1 cellular context compared by ENCODE assay signal in the genomic region with DNA sequence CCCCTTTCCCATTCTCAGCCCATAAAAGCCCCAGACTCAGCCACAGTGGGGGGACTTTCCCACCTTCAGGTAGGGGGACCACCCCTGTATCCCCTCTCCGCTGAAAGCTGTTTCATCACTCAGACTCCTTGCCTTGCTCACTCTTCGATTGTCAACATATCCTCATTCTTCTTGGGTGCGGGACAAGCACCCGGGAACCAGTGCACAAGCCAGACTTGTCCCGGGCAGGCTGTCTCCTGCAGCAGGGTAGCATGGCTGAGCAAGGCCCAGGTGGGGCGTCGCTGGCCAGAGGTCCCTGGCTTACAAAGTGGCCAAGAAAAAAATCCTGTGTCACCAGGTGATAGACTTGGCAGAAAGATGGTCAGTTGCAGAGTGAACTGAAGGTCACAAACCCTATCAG.
TF ChIP-seq lines count a peak whose summit lies in the region.

No MANE protein-coding gene starts in this region.

TF ChIP-seq in H1, 55 proteins besides CTCF, POLR2A, EP300 and RAD21 (continued from another document):
- TF ChIP-seq, protein P1, sequence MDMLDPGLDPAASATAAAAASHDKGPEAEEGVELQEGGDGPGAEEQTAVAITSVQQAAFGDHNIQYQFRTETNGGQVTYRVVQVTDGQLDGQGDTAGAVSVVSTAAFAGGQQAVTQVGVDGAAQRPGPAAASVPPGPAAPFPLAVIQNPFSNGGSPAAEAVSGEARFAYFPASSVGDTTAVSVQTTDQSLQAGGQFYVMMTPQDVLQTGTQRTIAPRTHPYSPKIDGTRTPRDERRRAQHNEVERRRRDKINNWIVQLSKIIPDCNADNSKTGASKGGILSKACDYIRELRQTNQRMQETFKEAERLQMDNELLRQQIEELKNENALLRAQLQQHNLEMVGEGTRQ (IDR thresholded peaks at IDR 0.05; ENCODE audit: low read length) = no peak
- TF ChIP-seq RBBP5 (IDR thresholded peaks at IDR 0.05; ENCODE audit: borderline replicate concordance, low read depth, low read length) (no peak), GABPA (IDR thresholded peaks at IDR 0.05; ENCODE audit: borderline replicate concordance, insufficient read depth, low read length) (no peak), ASH2L (IDR thresholded peaks at IDR 0.05; ENCODE audit: low read length) (no peak), NANOG (IDR thresholded peaks at IDR 0.05; ENCODE audit: insufficient read depth, low read depth, low read length, poor library complexity, severe bottlenecking) (no peak), YY1 (IDR thresholded peaks at IDR 0.05; ENCODE audit: low read depth, low read length) (no peak), POLR2AphosphoS5 (IDR thresholded peaks at IDR 0.05; ENCODE audit: low read depth, low read length) (no peak), CBX5 (IDR thresholded peaks at IDR 0.05; ENCODE audit: low read depth, low read length) (no peak), CHD1 (IDR thresholded peaks at IDR 0.05; ENCODE audit: low read depth, low read length) (no peak), TAF1 (IDR thresholded peaks at IDR 0.05; ENCODE audit: low read depth, low read length) (no peak), BCL11A (IDR thresholded peaks at IDR 0.05; ENCODE audit: low read depth in 2 of 2, low read length in 2 of 2) (no peak)
- TF ChIP-seq, protein P2, sequence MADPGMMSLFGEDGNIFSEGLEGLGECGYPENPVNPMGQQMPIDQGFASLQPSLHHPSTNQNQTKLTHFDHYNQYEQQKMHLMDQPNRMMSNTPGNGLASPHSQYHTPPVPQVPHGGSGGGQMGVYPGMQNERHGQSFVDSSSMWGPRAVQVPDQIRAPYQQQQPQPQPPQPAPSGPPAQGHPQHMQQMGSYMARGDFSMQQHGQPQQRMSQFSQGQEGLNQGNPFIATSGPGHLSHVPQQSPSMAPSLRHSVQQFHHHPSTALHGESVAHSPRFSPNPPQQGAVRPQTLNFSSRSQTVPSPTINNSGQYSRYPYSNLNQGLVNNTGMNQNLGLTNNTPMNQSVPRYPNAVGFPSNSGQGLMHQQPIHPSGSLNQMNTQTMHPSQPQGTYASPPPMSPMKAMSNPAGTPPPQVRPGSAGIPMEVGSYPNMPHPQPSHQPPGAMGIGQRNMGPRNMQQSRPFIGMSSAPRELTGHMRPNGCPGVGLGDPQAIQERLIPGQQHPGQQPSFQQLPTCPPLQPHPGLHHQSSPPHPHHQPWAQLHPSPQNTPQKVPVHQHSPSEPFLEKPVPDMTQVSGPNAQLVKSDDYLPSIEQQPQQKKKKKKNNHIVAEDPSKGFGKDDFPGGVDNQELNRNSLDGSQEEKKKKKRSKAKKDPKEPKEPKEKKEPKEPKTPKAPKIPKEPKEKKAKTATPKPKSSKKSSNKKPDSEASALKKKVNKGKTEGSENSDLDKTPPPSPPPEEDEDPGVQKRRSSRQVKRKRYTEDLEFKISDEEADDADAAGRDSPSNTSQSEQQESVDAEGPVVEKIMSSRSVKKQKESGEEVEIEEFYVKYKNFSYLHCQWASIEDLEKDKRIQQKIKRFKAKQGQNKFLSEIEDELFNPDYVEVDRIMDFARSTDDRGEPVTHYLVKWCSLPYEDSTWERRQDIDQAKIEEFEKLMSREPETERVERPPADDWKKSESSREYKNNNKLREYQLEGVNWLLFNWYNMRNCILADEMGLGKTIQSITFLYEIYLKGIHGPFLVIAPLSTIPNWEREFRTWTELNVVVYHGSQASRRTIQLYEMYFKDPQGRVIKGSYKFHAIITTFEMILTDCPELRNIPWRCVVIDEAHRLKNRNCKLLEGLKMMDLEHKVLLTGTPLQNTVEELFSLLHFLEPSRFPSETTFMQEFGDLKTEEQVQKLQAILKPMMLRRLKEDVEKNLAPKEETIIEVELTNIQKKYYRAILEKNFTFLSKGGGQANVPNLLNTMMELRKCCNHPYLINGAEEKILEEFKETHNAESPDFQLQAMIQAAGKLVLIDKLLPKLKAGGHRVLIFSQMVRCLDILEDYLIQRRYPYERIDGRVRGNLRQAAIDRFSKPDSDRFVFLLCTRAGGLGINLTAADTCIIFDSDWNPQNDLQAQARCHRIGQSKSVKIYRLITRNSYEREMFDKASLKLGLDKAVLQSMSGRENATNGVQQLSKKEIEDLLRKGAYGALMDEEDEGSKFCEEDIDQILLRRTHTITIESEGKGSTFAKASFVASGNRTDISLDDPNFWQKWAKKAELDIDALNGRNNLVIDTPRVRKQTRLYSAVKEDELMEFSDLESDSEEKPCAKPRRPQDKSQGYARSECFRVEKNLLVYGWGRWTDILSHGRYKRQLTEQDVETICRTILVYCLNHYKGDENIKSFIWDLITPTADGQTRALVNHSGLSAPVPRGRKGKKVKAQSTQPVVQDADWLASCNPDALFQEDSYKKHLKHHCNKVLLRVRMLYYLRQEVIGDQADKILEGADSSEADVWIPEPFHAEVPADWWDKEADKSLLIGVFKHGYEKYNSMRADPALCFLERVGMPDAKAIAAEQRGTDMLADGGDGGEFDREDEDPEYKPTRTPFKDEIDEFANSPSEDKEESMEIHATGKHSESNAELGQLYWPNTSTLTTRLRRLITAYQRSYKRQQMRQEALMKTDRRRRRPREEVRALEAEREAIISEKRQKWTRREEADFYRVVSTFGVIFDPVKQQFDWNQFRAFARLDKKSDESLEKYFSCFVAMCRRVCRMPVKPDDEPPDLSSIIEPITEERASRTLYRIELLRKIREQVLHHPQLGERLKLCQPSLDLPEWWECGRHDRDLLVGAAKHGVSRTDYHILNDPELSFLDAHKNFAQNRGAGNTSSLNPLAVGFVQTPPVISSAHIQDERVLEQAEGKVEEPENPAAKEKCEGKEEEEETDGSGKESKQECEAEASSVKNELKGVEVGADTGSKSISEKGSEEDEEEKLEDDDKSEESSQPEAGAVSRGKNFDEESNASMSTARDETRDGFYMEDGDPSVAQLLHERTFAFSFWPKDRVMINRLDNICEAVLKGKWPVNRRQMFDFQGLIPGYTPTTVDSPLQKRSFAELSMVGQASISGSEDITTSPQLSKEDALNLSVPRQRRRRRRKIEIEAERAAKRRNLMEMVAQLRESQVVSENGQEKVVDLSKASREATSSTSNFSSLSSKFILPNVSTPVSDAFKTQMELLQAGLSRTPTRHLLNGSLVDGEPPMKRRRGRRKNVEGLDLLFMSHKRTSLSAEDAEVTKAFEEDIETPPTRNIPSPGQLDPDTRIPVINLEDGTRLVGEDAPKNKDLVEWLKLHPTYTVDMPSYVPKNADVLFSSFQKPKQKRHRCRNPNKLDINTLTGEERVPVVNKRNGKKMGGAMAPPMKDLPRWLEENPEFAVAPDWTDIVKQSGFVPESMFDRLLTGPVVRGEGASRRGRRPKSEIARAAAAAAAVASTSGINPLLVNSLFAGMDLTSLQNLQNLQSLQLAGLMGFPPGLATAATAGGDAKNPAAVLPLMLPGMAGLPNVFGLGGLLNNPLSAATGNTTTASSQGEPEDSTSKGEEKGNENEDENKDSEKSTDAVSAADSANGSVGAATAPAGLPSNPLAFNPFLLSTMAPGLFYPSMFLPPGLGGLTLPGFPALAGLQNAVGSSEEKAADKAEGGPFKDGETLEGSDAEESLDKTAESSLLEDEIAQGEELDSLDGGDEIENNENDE (IDR thresholded peaks at IDR 0.05; ENCODE audit: insufficient replicate concordance, low read length) = no peak
